Comparison of ENCODE assay signal across 22 cellular contexts in genomic region chr11:13051257-13051656, GRCh38. TPM values are rescaled to one million over a fixed set of nuclear protein-coding genes. Genes with fewer than 3 reads are reported as not detected.
DNase-seq lines count a peak whose midpoint lies in the region; ATAC-seq and TF ChIP-seq lines count a peak whose summit lies in the region.
"Had no signal": no experiment of that assay in that cellular context is flagged by ENCODE, and none has a peak within 500 bp of the region (broad histone marks: within the 10 kb centered on the region; RNA-seq: fewer than 3 reads in every experiment).

No MANE protein-coding gene starts in this region.

- no peak overlapping the region for H3K27ac Mint-ChIP-seq in activated CD8-positive, alpha-beta memory T cell treated with anti-CD3 and anti-CD28 coated beads, Interleukin-2, amount 10 ng/mL, durations not matched to agents 7 days and 5 days
- H3K27ac Mint-ChIP-seq: activated CD8-positive, alpha-beta T cell treated with anti-CD3 and anti-CD28 coated beads, Interleukin-2, amount 10 ng/mL, durations not matched to agents 7 days and 5 days; activated T-cell treated with anti-CD3 and anti-CD28 coated beads, Interleukin-2, amount 50 U/mL, for 24 hours; HFFc6; stimulated activated effector memory CD8-positive, alpha-beta T cell treated with anti-CD3 and anti-CD28 coated beads, Interleukin-12 subunit alpha, Interleukin-12 subunit beta, amount 100 ng/mL, for 72 hours had no signal

- peak overlapping the region; percentile 29 for H3K4me2 ChIP-seq in HCT116 (ENCODE audit: low read length)

- H3K4me1 ChIP-seq in HCT116 (ENCODE audit: control insufficient read depth in 1 of 2, insufficient read depth in 2 of 2, low read length in 2 of 2) (peaks cover 20 to 41% of the 10 kb centered on the region in 2 experiments), suprapubic skin (peaks cover 38% of the 10 kb centered on the region)
- H3K4me1 ChIP-seq: adrenal gland had no signal

- no peaks in the 10 kb centered on the region for H3K9me3 Mint-ChIP-seq in activated CD8-positive, alpha-beta memory T cell treated with anti-CD3 and anti-CD28 coated beads, Interleukin-2, amount 10 ng/mL, durations not matched to agents 7 days and 5 days (ENCODE audit: low read depth)
- H3K9me3 Mint-ChIP-seq: activated T-cell treated with anti-CD3 and anti-CD28 coated beads, Interleukin-2, amount 50 U/mL, for 24 hours; HFFc6 had no signal

- 41% methylated on average over 2 of the region's 2 CpGs for WGBS in suprapubic skin

- no peak for TF ChIP-seq RAD21 in HCT116 (IDR thresholded peaks at IDR 0.05; ENCODE audit: low read depth)

- no peak overlapping the region for H3K9ac ChIP-seq in HCT116 (ENCODE audit: low read length)

- no peak overlapping the region for H3K27ac ChIP-seq in HCT116 (ENCODE audit: low read depth, low read length)
- H3K27ac ChIP-seq in VCaP, result peak overlapping the region; percentile 81
- peak overlapping the region; percentile 76 for H3K27ac ChIP-seq in suprapubic skin
- H3K27ac ChIP-seq: adrenal gland, vagina had no signal

- H3K79me2 ChIP-seq in HCT116 (ENCODE audit: insufficient read depth, low read length), result no peaks in the 10 kb centered on the region

- no peaks in the 10 kb centered on the region for H3K9me3 ChIP-seq in HCT116 (ENCODE audit: control insufficient read depth in 1 of 2, insufficient read depth in 1 of 2, low read depth in 1 of 2, low read length in 2 of 2)
- no peaks in the 10 kb centered on the region for H3K9me3 ChIP-seq in suprapubic skin
- H3K9me3 ChIP-seq: adrenal gland, vagina had no signal

- POLR2A ChIA-PET in HCT116 (lab: Charles Lee), result no interaction called here

- no peaks in the 10 kb centered on the region; the same call in 1 of the 2 replicates for H3K9me2 ChIP-seq in HCT116 (ENCODE audit: insufficient read depth)

- H3K4me1 Mint-ChIP-seq in activated CD8-positive, alpha-beta memory T cell treated with anti-CD3 and anti-CD28 coated beads, Interleukin-2, amount 10 ng/mL, durations not matched to agents 7 days and 5 days, result peaks cover 6% of the 10 kb centered on the region
- H3K4me1 Mint-ChIP-seq: naive B cell had no signal

- no peak overlapping the region for H3K4me3 Mint-ChIP-seq in activated CD8-positive, alpha-beta memory T cell treated with anti-CD3 and anti-CD28 coated beads, Interleukin-2, amount 10 ng/mL, durations not matched to agents 7 days and 5 days
- H3K4me3 Mint-ChIP-seq: activated CD8-positive, alpha-beta T cell treated with anti-CD3 and anti-CD28 coated beads, Interleukin-2, amount 10 ng/mL, durations not matched to agents 7 days and 5 days; activated T-cell treated with anti-CD3 and anti-CD28 coated beads, Interleukin-2, amount 50 U/mL, for 24 hours; HFFc6; naive B cell; stimulated activated effector memory CD8-positive, alpha-beta T cell treated with anti-CD3 and anti-CD28 coated beads, Interleukin-12 subunit alpha, Interleukin-12 subunit beta, amount 100 ng/mL, for 72 hours had no signal

- no peaks in the 10 kb centered on the region for H4K20me1 ChIP-seq in HCT116 (ENCODE audit: insufficient read depth)

- H3K27me3 ChIP-seq in HCT116 (ENCODE audit: insufficient read depth, low read length) (no peaks in the 10 kb centered on the region), suprapubic skin (no peaks in the 10 kb centered on the region)
- H3K27me3 ChIP-seq: vagina had no signal

- intact Hi-C loops in HCT116 (cut with micrococcal nuclease), result no loop called here

- H3K36me3 ChIP-seq in HCT116 (ENCODE audit: control insufficient read depth in 1 of 2, insufficient read depth in 2 of 2, low read length in 2 of 2) (no peaks in the 10 kb centered on the region), suprapubic skin (no peaks in the 10 kb centered on the region)
- H3K36me3 ChIP-seq: adrenal gland, MG63, vagina had no signal

- no TSS peak for BruUV-seq in HCT116 (replicated peaks; lab: Mats Ljungman, UMichigan)

- DNase-seq in HCT116 (ENCODE audit: low read depth, low spot score) (no peak), kidney tubule cell (ENCODE audit: low spot score) (peak; percentile 26), suprapubic skin (ENCODE audit: low spot score in 2 of 2) (no peak), DMS114 treated with DMSO at 0.1 percent for 48 hours (lab: John Stamatoyannopoulos, UW; ENCODE audit: unreplicated experiment) (no peak)
- DNase-seq in activated CD8-positive, alpha-beta memory T cell treated with anti-CD3 and anti-CD28 coated beads, Interleukin-2, amount 10 ng/mL, durations not matched to agents 7 days and 5 days, result no peak
- DNase-seq in activated CD4-positive, alpha-beta T cell treated with anti-CD3 and anti-CD28 coated beads for 48 hours, result no peak
- DNase-seq: activated CD4-positive, alpha-beta T cell treated with anti-CD3 and anti-CD28 coated beads for 1 hour; activated CD8-positive, alpha-beta T cell treated with anti-CD3 and anti-CD28 coated beads, Interleukin-2, amount 10 ng/mL, durations not matched to agents 7 days and 5 days; activated gamma-delta T cell treated with Interleukin-2 at 50 U/mL for 16 hours; activated T-cell treated with anti-CD3 and anti-CD28 coated beads, Interleukin-2, amount 50 U/mL, for 24 hours; adrenal gland; HFFc6; MG63; naive B cell; NCI-H1436; NCI-H510A treated with DMSO at 0.1 percent for 48 hours; small intestine had no signal

- TF ChIP-seq POLR2A in HCT116 (IDR thresholded peaks at IDR 0.05; ENCODE audit: borderline replicate concordance, extremely low read depth, insufficient read depth, insufficient read length), result no peak
- no peak for TF ChIP-seq POLR2A in suprapubic skin (IDR thresholded peaks at IDR 0.05)

- TF ChIP-seq EP300 in suprapubic skin (IDR thresholded peaks at IDR 0.05), result no peak

- RAD21 ChIA-PET in HCT116 (lab: Charles Lee; ENCODE audit: low non-redundant PET in 1 of 2, low total read pairs in 2 of 2, uncharacterized antibody in 2 of 2, unreplicated experiment in 2 of 2), result no interaction called here

- no peaks in the 10 kb centered on the region for H3K36me3 Mint-ChIP-seq in activated CD8-positive, alpha-beta memory T cell treated with anti-CD3 and anti-CD28 coated beads, Interleukin-2, amount 10 ng/mL, durations not matched to agents 7 days and 5 days
- H3K36me3 Mint-ChIP-seq: naive B cell; stimulated activated effector memory CD8-positive, alpha-beta T cell treated with anti-CD3 and anti-CD28 coated beads, Interleukin-12 subunit alpha, Interleukin-12 subunit beta, amount 100 ng/mL, for 72 hours had no signal

- H3K4me3 ChIP-seq in HCT116 (replicated peaks in 1 of 2; ENCODE audit: low read depth in 1 of 2, low read length in 2 of 2), result no peak overlapping the region
- no peak overlapping the region for H3K4me3 ChIP-seq in suprapubic skin
- H3K4me3 ChIP-seq: adrenal gland, MG63, vagina had no signal

- no peak overlapping the region for H2AFZ ChIP-seq in HCT116 (ENCODE audit: low read depth, low read length, poor library complexity, severe bottlenecking)

- TF ChIP-seq CTCF in HCT116 (IDR thresholded peaks at IDR 0.05 in 2 of 3, conservative IDR thresholded peaks at IDR 0.05 in 1 of 3; ENCODE audit: borderline replicate concordance in 1 of 3, insufficient read depth in 1 of 3, low read depth in 2 of 3, low read length in 2 of 3) (no peak), VCaP (conservative IDR thresholded peaks at IDR 0.05) (no peak), suprapubic skin (IDR thresholded peaks at IDR 0.05) (no peak)

- ATAC-seq in HCT116, result 0 out of 2 replicates have a peak, but pooled peaks have one; percentile 49
- no peak for ATAC-seq in activated CD8-positive, alpha-beta memory T cell treated with anti-CD3 and anti-CD28 coated beads, Interleukin-2, amount 10 ng/mL, durations not matched to agents 7 days and 5 days
- ATAC-seq: activated CD8-positive, alpha-beta T cell treated with anti-CD3 and anti-CD28 coated beads, Interleukin-2, amount 10 ng/mL, durations not matched to agents 7 days and 5 days; Panc1; stimulated activated effector memory CD8-positive, alpha-beta T cell treated with anti-CD3 and anti-CD28 coated beads, Interleukin-12 subunit alpha, Interleukin-12 subunit beta, amount 100 ng/mL, for 72 hours had no signal

- CTCF ChIA-PET in HCT116 (lab: Charles Lee), result no interaction called here
- CTCF ChIA-PET in activated CD8-positive, alpha-beta memory T cell treated with anti-CD3 and anti-CD28 coated beads, Interleukin-2, amount 10 ng/mL, durations not matched to agents 7 days and 5 days (lab: Charles Lee), result no interaction called here

- peaks cover 38% of the 10 kb centered on the region for H3K27me3 Mint-ChIP-seq in activated CD8-positive, alpha-beta memory T cell treated with anti-CD3 and anti-CD28 coated beads, Interleukin-2, amount 10 ng/mL, durations not matched to agents 7 days and 5 days

TF ChIP-seq in HCT116, 20 proteins besides CTCF, POLR2A, EP300 and RAD21 (continues in another document):
- no peak for TF ChIP-seq SP1 (IDR thresholded peaks at IDR 0.05; ENCODE audit: low read depth)
- TF ChIP-seq CEBPB (IDR thresholded peaks at IDR 0.05; ENCODE audit: low read depth), result no peak
- TF ChIP-seq REST (IDR thresholded peaks at IDR 0.05; ENCODE audit: low read depth), result no peak
- TF ChIP-seq SIN3A (IDR thresholded peaks at IDR 0.05; ENCODE audit: low read depth), result no peak

RNA-seq across cellular contexts. Expression of gene RASSF10, which starts 42.1 kb away (rescaled TPM):
- total RNA-seq in HCT116 (2021; ENCODE audit: unreplicated experiment) (not detected), suprapubic skin (10 to 100 TPM in 1 of 4 donors, 1 to 10 TPM in 3; 7.1 to 22.0 (median 8.4) TPM)
- polyA plus RNA-seq in HCT116 (2012), result not detected in 2 replicates
- total RNA-seq in activated CD8-positive, alpha-beta memory T cell treated with anti-CD3 and anti-CD28 coated beads, Interleukin-2, amount 10 ng/mL, durations not matched to agents 7 days and 5 days, result not detected
- total RNA-seq: activated CD8-positive, alpha-beta T cell treated with anti-CD3 and anti-CD28 coated beads, Interleukin-2, amount 10 ng/mL, durations not matched to agents 7 days and 5 days; adrenal gland; HFFc6; T-helper 1 cell treated with Interleukin-12 subunit alpha and Interleukin-12 subunit beta and Interleukin-4 antibody, amounts not matched to agents 30 ng/mL and 1 ng/mL, for 36 hours had no signal
